In the genomic region with DNA sequence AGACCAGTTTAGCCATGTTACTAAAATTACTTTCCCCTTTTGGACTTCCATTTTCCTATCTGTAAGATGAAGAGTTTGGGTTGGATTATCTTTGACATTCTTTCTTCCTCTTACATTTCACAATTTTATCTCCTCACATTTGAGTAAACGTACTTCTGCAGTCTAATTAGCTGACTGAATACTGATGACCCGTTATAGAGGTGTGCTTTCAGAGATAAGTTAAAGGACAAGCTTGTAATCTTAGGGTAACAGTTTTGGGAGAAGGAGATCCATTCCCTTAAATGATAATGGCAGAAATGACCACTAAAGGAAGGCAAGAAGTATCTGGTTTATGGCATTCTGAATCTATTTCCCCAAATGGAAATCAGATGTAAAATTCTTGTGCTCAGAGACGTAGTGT, we compare ENCODE assay signal across 37 cellular contexts.
DNase-seq lines count a peak whose midpoint lies in the region; ATAC-seq, FAIRE-seq and TF ChIP-seq lines count a peak whose summit lies in the region.
"Had no signal": no experiment of that assay in that cellular context is flagged by ENCODE, and none has a peak within 500 bp of the region (broad histone marks: within the 10 kb centered on the region; RNA-seq: fewer than 3 reads in every experiment).

No MANE protein-coding gene starts in this region.

- CTCF ChIA-PET in K562 (lab: Yijun Ruan, JAX; ENCODE audit: low intra/inter-chr PET ratio) = no interaction called here
- CTCF ChIA-PET in activated naive CD4-positive, alpha-beta T cell treated with anti-CD3 and anti-CD28 coated beads, Interleukin-2, amount 10 ng/mL, durations not matched to agents 7 days and 5 days (lab: Charles Lee) = interaction anchor here (1.2 kb wide), 1 partner anchor 257 kb away, joined by 3 read pairs; no protein-coding TSS in a partner anchor

- no peak overlapping the region for H3K4me2 ChIP-seq in astrocyte (ENCODE audit: low read length)
- H3K4me2 ChIP-seq in K562 (ENCODE audit: insufficient read depth, low read length) = no peak overlapping the region
- H3K4me2 ChIP-seq: A549; BLaER1; BLaER1 treated with 17β-estradiol and CSF1 and Interleukin-3, amounts not matched to agents 10 nM and 100 nM had no signal

- 0% methylated on average over 3 of the region's 3 CpGs for WGBS in K562 (ENCODE audit: insufficient coverage, low coverage, missing lambda C conversion rate)

- FAIRE-seq in HTR-8/SVneo (lab: Jason Lieb, UNC) (peak; percentile 51), astrocyte (lab: Jason Lieb, UNC) (peak; percentile 86), K562 (lab: Jason Lieb, UNC) (no peak)
- FAIRE-seq: A204.1, A549, D721Med had no signal

- H3K4me3 ChIP-seq in astrocyte (ENCODE audit: insufficient read depth, low read depth, low read length) (no peak overlapping the region), K562 (no peak overlapping the region)
- H3K4me3 ChIP-seq: A549; BLaER1; BLaER1 treated with 17β-estradiol and CSF1 and Interleukin-3, amounts not matched to agents 10 nM and 100 nM had no signal

- in situ Hi-C loops in K562 (cut with MboI) = no loop called here

- intact Hi-C loops in K562 (cut with micrococcal nuclease) = loop anchor here (10.0 kb wide), 1 partner anchor 250 kb away; no protein-coding TSS in a partner anchor

- H3K9me3 ChIP-seq in astrocyte (ENCODE audit: insufficient read depth, low read depth, low read length) = no peaks in the 10 kb centered on the region
- H3K9me3 ChIP-seq in K562 (replicated peaks; ENCODE audit: control insufficient read depth, insufficient read depth, low read depth, low read length) = no peaks in the 10 kb centered on the region
- H3K9me3 ChIP-seq: A549, BE2C, Caco-2 had no signal

- H2AFZ ChIP-seq in astrocyte (ENCODE audit: low read depth, low read length) (no peak overlapping the region), K562 (ENCODE audit: low read depth, low read length) (no peak overlapping the region)

- no peak for TF ChIP-seq RAD21 in K562 (CRISPR knock-in tag; conservative IDR thresholded peaks at IDR 0.05 in 1 of 2, IDR thresholded peaks at IDR 0.05 in 1 of 2)

- H3K27ac ChIP-seq in astrocyte (ENCODE audit: low read depth, low read length) (no peak overlapping the region), K562 (ENCODE audit: extremely low read depth, low read depth, low read length) (no peak overlapping the region)
- H3K27ac ChIP-seq: 22Rv1; A549; BLaER1; BLaER1 treated with 17β-estradiol and CSF1 and Interleukin-3, amounts not matched to agents 10 nM and 100 nM; C4-2B had no signal

- H3K4me3 Mint-ChIP-seq in astrocyte (ENCODE audit: unreplicated experiment) = no peak overlapping the region
- no peak overlapping the region for H3K4me3 Mint-ChIP-seq in progenitor cell of endocrine pancreas (ENCODE audit: low read depth)
- H3K4me3 Mint-ChIP-seq in activated naive CD4-positive, alpha-beta T cell treated with anti-CD3 and anti-CD28 coated beads, Interleukin-2, amount 10 ng/mL, durations not matched to agents 7 days and 5 days = no peak overlapping the region
- H3K4me3 Mint-ChIP-seq: B cell; CD14-positive monocyte; CD4-positive, alpha-beta memory T cell; CD4-positive, alpha-beta T cell; CD4-positive, CD25-positive, alpha-beta regulatory T cell; CD8-positive, alpha-beta memory T cell; CD8-positive, alpha-beta T cell had no signal

- no peak for TF ChIP-seq EP300 in K562 (IDR thresholded peaks at IDR 0.05; ENCODE audit: low read length)

- H3K36me3 Mint-ChIP-seq in astrocyte (ENCODE audit: low read depth, unreplicated experiment) (no peaks in the 10 kb centered on the region), progenitor cell of endocrine pancreas (ENCODE audit: insufficient read depth) (peaks cover 2% of the 10 kb centered on the region)
- no peaks in the 10 kb centered on the region for H3K36me3 Mint-ChIP-seq in activated naive CD4-positive, alpha-beta T cell treated with anti-CD3 and anti-CD28 coated beads, Interleukin-2, amount 10 ng/mL, durations not matched to agents 7 days and 5 days
- H3K36me3 Mint-ChIP-seq: CD14-positive monocyte; CD4-positive, alpha-beta memory T cell; CD4-positive, CD25-positive, alpha-beta regulatory T cell; CD8-positive, alpha-beta memory T cell; CD8-positive, alpha-beta T cell had no signal

- H3K9me1 ChIP-seq in K562 (ENCODE audit: control insufficient read depth, insufficient read depth, low read length) = no peaks in the 10 kb centered on the region

- no peaks in the 10 kb centered on the region for H3K79me2 ChIP-seq in astrocyte (ENCODE audit: insufficient read depth, low read length)
- no peaks in the 10 kb centered on the region for H3K79me2 ChIP-seq in K562 (ENCODE audit: control insufficient read depth, insufficient read depth, low read length)

- no peak for ATAC-seq in K562
- ATAC-seq: A549; CD8-positive, alpha-beta T cell had no signal

- H3K27me3 Mint-ChIP-seq in astrocyte (ENCODE audit: low read depth, unreplicated experiment) (no peaks in the 10 kb centered on the region), progenitor cell of endocrine pancreas (no peaks in the 10 kb centered on the region)
- no peaks in the 10 kb centered on the region for H3K27me3 Mint-ChIP-seq in activated naive CD4-positive, alpha-beta T cell treated with anti-CD3 and anti-CD28 coated beads, Interleukin-2, amount 10 ng/mL, durations not matched to agents 7 days and 5 days
- H3K27me3 Mint-ChIP-seq: B cell; CD4-positive, alpha-beta memory T cell; CD4-positive, alpha-beta T cell; CD4-positive, CD25-positive, alpha-beta regulatory T cell had no signal

- H3K4me1 ChIP-seq in astrocyte (ENCODE audit: insufficient read depth, low read length) = no peaks in the 10 kb centered on the region
- H3K4me1 ChIP-seq in K562 (replicated peaks in 1 of 2; ENCODE audit: control insufficient read depth in 2 of 2, insufficient read depth in 2 of 2, low read length in 2 of 2) = no peaks in the 10 kb centered on the region; a peak in 1 of 5 replicates
- H3K4me1 ChIP-seq: A549; BE2C; BLaER1; BLaER1 treated with 17β-estradiol and CSF1 and Interleukin-3, amounts not matched to agents 10 nM and 100 nM; Caco-2 had no signal

- BruUV-seq in K562 (replicated peaks; lab: Mats Ljungman, UMichigan) = no TSS peak

- H3K4me1 Mint-ChIP-seq in astrocyte (ENCODE audit: low read depth, unreplicated experiment) (no peaks in the 10 kb centered on the region), progenitor cell of endocrine pancreas (ENCODE audit: low read depth) (peaks cover 3% of the 10 kb centered on the region)
- H3K4me1 Mint-ChIP-seq in activated naive CD4-positive, alpha-beta T cell treated with anti-CD3 and anti-CD28 coated beads, Interleukin-2, amount 10 ng/mL, durations not matched to agents 7 days and 5 days = no peaks in the 10 kb centered on the region
- H3K4me1 Mint-ChIP-seq: B cell; CD14-positive monocyte; CD4-positive, alpha-beta memory T cell; CD4-positive, CD25-positive, alpha-beta regulatory T cell; CD8-positive, alpha-beta memory T cell had no signal

- POLR2A ChIA-PET in K562 (lab: Yijun Ruan, JAX) = interaction anchor here (0.7 kb wide), 1 partner anchor 15 kb away, joined by 3 read pairs; no protein-coding TSS in a partner anchor

- H4K20me1 ChIP-seq in astrocyte (ENCODE audit: insufficient read depth, low read length) (no peaks in the 10 kb centered on the region), K562 (replicated peaks; ENCODE audit: control insufficient read depth, insufficient read depth, low read length) (no peaks in the 10 kb centered on the region)
- H4K20me1 ChIP-seq: BLaER1; BLaER1 treated with 17β-estradiol and CSF1 and Interleukin-3, amounts not matched to agents 10 nM and 100 nM had no signal

- no peak for DNase-seq in HTR-8/SVneo (ENCODE audit: insufficient read length, low spot score)
- DNase-seq in OCI-M2 (lab: John Stamatoyannopoulos, UW; ENCODE audit: unreplicated experiment) = peak; percentile 6
- DNase-seq in astrocyte (ENCODE audit: low read depth) = no peak
- peak in 1 of 4 experiments; percentile 12 for DNase-seq in K562 (ENCODE audit: extremely low read depth in 1 of 4, low spot score in 3 of 4)
- DNase-seq in progenitor cell of endocrine pancreas (ENCODE audit: low spot score, unreplicated experiment) = no peak
- DNase-seq in DMS114 treated with DMSO at 0.1 percent for 48 hours (lab: John Stamatoyannopoulos, UW; ENCODE audit: unreplicated experiment) = no peak
- DNase-seq in activated naive CD4-positive, alpha-beta T cell treated with anti-CD3 and anti-CD28 coated beads, Interleukin-2, amount 10 ng/mL, durations not matched to agents 7 days and 5 days = no peak
- DNase-seq in effector CD4-positive, alpha-beta T cell = no peak
- DNase-seq: 8988T; ACHN; AML-193; BE2C; C1 segment of cervical spinal cord; Caco-2; Calu3; CD4-positive, alpha-beta memory T cell; CD4-positive, alpha-beta T cell; CD4-positive, CD25-positive, alpha-beta regulatory T cell; CD8-positive, alpha-beta memory T cell; CD8-positive, alpha-beta T cell; COR-L47; DMS 273 treated with DMSO at 0.1 percent for 48 hours; DMS153; DMS53; DMS79; DMS79 treated with DMSO at 0.1 percent for 48 hours; DND-41; EL had no signal

- TF ChIP-seq POLR2A in K562 (conservative IDR thresholded peaks at IDR 0.05) = no peak

- TF ChIP-seq CTCF in astrocyte (IDR thresholded peaks at IDR 0.05; ENCODE audit: insufficient read depth, low read depth, low read length) (no peak), K562 (IDR thresholded peaks at IDR 0.05 in 2 of 3, conservative IDR thresholded peaks at IDR 0.05 in 1 of 3; ENCODE audit: insufficient read depth in 2 of 3, low read depth in 1 of 3, low read length in 3 of 3) (no peak), progenitor cell of endocrine pancreas (IDR thresholded peaks at IDR 0.05; ENCODE audit: unreplicated experiment) (no peak)

- H3K9ac ChIP-seq in astrocyte (ENCODE audit: low read length) (no peak overlapping the region), K562 (ENCODE audit: insufficient read depth in 1 of 2, low read depth in 2 of 2, low read length in 2 of 2) (no peak overlapping the region)
- H3K9ac ChIP-seq: BLaER1; BLaER1 treated with 17β-estradiol and CSF1 and Interleukin-3, amounts not matched to agents 10 nM and 100 nM had no signal

- no peak overlapping the region for H3K27ac Mint-ChIP-seq in astrocyte (ENCODE audit: unreplicated experiment)
- H3K27ac Mint-ChIP-seq in progenitor cell of endocrine pancreas = no peak overlapping the region
- H3K27ac Mint-ChIP-seq in activated naive CD4-positive, alpha-beta T cell treated with anti-CD3 and anti-CD28 coated beads, Interleukin-2, amount 10 ng/mL, durations not matched to agents 7 days and 5 days = no peak overlapping the region
- H3K27ac Mint-ChIP-seq: B cell; CD4-positive, alpha-beta memory T cell; CD4-positive, alpha-beta T cell; CD4-positive, CD25-positive, alpha-beta regulatory T cell; CD8-positive, alpha-beta memory T cell; CD8-positive, alpha-beta T cell had no signal

- H3K27me3 ChIP-seq in astrocyte (ENCODE audit: insufficient read depth, low read length) (no peaks in the 10 kb centered on the region), K562 (ENCODE audit: control insufficient read depth in 2 of 2, insufficient read depth in 2 of 2, low read length in 2 of 2) (no peaks in the 10 kb centered on the region)
- H3K27me3 ChIP-seq: BE2C had no signal

- no peaks in the 10 kb centered on the region for H3K9me3 Mint-ChIP-seq in astrocyte (ENCODE audit: unreplicated experiment)
- peaks cover 28% of the 10 kb centered on the region for H3K9me3 Mint-ChIP-seq in progenitor cell of endocrine pancreas (ENCODE audit: low read depth)
- no peaks in the 10 kb centered on the region for H3K9me3 Mint-ChIP-seq in activated naive CD4-positive, alpha-beta T cell treated with anti-CD3 and anti-CD28 coated beads, Interleukin-2, amount 10 ng/mL, durations not matched to agents 7 days and 5 days
- H3K9me3 Mint-ChIP-seq: CD4-positive, alpha-beta memory T cell; CD4-positive, alpha-beta T cell; CD8-positive, alpha-beta T cell had no signal

- H3K36me3 ChIP-seq in astrocyte (ENCODE audit: insufficient read depth, low read length) (no peaks in the 10 kb centered on the region), K562 (ENCODE audit: control insufficient read depth, insufficient read depth, low read length) (no peaks in the 10 kb centered on the region)
- H3K36me3 ChIP-seq: BE2C; BLaER1; BLaER1 treated with 17β-estradiol and CSF1 and Interleukin-3, amounts not matched to agents 10 nM and 100 nM had no signal
